In the genomic region with DNA sequence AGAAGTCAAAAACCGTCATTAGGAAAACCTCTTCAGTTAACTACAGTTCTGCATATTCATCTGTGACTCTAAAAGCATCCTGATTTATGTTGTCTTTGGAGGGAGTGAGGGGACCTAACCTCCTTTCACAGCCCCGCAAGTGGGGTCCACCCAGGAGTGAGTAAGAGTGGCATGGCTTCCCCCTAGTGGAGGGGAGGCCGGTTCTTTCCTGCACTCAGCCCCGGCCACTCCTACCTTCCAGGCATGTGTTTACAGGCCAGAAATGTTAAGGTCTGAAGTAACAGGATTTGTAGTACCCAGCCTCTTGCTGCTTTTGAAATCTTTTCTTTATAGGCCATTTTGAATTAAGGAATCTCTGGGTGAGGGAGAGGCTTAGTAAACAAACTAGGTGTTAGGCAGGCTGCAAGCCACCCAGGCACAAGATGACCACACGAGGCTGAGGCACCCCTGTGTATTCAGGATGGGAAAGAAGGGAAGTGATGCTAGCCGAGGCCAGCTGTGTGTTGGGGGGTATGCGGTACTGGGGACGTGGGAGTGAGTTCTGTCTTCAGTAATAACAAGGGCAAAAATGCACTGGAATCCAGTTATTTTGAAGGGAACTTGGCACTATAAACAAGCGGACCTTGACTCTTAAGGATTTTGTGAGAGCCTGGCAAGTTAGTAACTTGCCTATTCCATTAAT, we compare ENCODE assay signal across 17 cellular contexts. TPM values are rescaled to one million over a fixed set of nuclear protein-coding genes. Genes with fewer than 3 reads are reported as not detected.
DNase-seq lines count a peak whose midpoint lies in the region; ATAC-seq and TF ChIP-seq lines count a peak whose summit lies in the region.
"Had no signal": no experiment of that assay in that cellular context is flagged by ENCODE, and none has a peak within 500 bp of the region (broad histone marks: within the 10 kb centered on the region; RNA-seq: fewer than 3 reads in every experiment).

No MANE protein-coding gene starts in this region.

- CTCF ChIA-PET in GM10248 (lab: Yijun Ruan, JAX): interaction anchor here (1.3 kb wide), 1 partner anchor 32 kb away, joined by 3 read pairs; no protein-coding TSS in a partner anchor
- CTCF ChIA-PET in A673 (lab: Charles Lee): no interaction called here

- H3K9me3 ChIP-seq in left ventricle myocardium inferior (replicated peaks): no peaks in the 10 kb centered on the region
- H3K9me3 ChIP-seq in psoas muscle: no peaks in the 10 kb centered on the region
- no peaks in the 10 kb centered on the region for H3K9me3 ChIP-seq in A673 (ENCODE audit: low read depth, low read length, poor library complexity, severe bottlenecking)
- H3K9me3 ChIP-seq: A549 had no signal

- POLR2A ChIA-PET in GM10248 (lab: Yijun Ruan, JAX) (no interaction called here), A673 (lab: Charles Lee; ENCODE audit: low non-redundant PET) (no interaction called here)

- intact Hi-C loops in left ventricle myocardium inferior (cut with micrococcal nuclease) (no loop called here), Right ventricle myocardium inferior (cut with DNase I) (no loop called here), psoas muscle (cut with DNase I) (no loop called here), A673 (cut with micrococcal nuclease; ENCODE audit: unreplicated experiment) (no loop called here)

- no peaks in the 10 kb centered on the region for H3K36me3 ChIP-seq in left ventricle myocardium inferior
- H3K36me3 ChIP-seq in psoas muscle (ENCODE audit: insufficient read depth in 1 of 2, low read depth in 1 of 2): no peaks in the 10 kb centered on the region
- H3K36me3 ChIP-seq in A673 (ENCODE audit: insufficient read depth, low read length, poor library complexity, severe bottlenecking): no peaks in the 10 kb centered on the region

- peaks cover 30% of the 10 kb centered on the region for H3K4me1 ChIP-seq in left ventricle myocardium inferior
- H3K4me1 ChIP-seq in psoas muscle: peaks cover under 1% of the 10 kb centered on the region
- H3K4me1 ChIP-seq in A673 (ENCODE audit: insufficient read depth, low read length, poor library complexity, severe bottlenecking): peaks cover 6% of the 10 kb centered on the region
- H3K4me1 ChIP-seq: A549 had no signal

- TF ChIP-seq CTCF in left ventricle myocardium inferior (IDR thresholded peaks at IDR 0.05; ENCODE audit: borderline replicate concordance) (peak; percentile 31), cardiac fibroblast (IDR thresholded peaks at IDR 0.05; ENCODE audit: low read depth, low read length) (peak; percentile 19), GM10248 (IDR thresholded peaks at IDR 0.05; ENCODE audit: control extremely low read depth, extremely low read depth, low read depth, missing control alignments) (no peak), psoas muscle (IDR thresholded peaks at IDR 0.05) (no peak), A673 (conservative IDR thresholded peaks at IDR 0.05; ENCODE audit: low read depth, low read length) (no peak)

- 76 to 83% (median 81%) methylated on average over 9 of the region's 9 CpGs for WGBS in psoas muscle, 3 donors

- peak overlapping the region; percentile 31 for H3K27ac ChIP-seq in left ventricle myocardium inferior (replicated peaks)
- H3K27ac ChIP-seq in psoas muscle: no peak overlapping the region
- no peak overlapping the region for H3K27ac ChIP-seq in A673 (ENCODE audit: low read depth, low read length, poor library complexity, severe bottlenecking)
- H3K27ac ChIP-seq: A549 had no signal

- DNase-seq in left ventricle myocardium inferior: no peak
- DNase-seq in Right ventricle myocardium inferior (ENCODE audit: missing footprints): no peak
- DNase-seq in cardiac fibroblast (ENCODE audit: low read depth in 2 of 2): no peak
- no peak for DNase-seq in left lobe of liver (ENCODE audit: low spot score)
- no peak for DNase-seq in GM10248 (ENCODE audit: extremely low spot score)
- no peak for DNase-seq in psoas muscle
- no peak for DNase-seq in A673 (ENCODE audit: low spot score)
- no peak for DNase-seq in NCI-H82 (lab: John Stamatoyannopoulos, UW)
- DNase-seq: activated CD4-positive, alpha-beta T cell treated with anti-CD3 and anti-CD28 coated beads, Interleukin-2, amount 10 ng/mL, durations not matched to agents 24 days and 14 days; activated T-cell treated with anti-CD3 and anti-CD28 coated beads, Interleukin-2, amount 50 U/mL, for 72 hours; aorta; glutamatergic neuron; NCI-H1105 treated with DMSO at 0.1 percent for 48 hours; NCI-H345; OCI-M1; stimulated activated CD4-positive, alpha-beta T cell treated with anti-CD3 and anti-CD28 coated beads, Interleukin-12 subunit alpha, Interleukin-12 subunit beta, amount 100 ng/mL, for 4 hours had no signal

- H3K4me3 ChIP-seq in left ventricle myocardium inferior: no peak overlapping the region
- no peak overlapping the region for H3K4me3 ChIP-seq in cardiac fibroblast (replicated peaks in 1 of 2; ENCODE audit: low read depth in 2 of 2, low read length in 2 of 2)
- H3K4me3 ChIP-seq in psoas muscle: no peak overlapping the region
- H3K4me3 ChIP-seq in A673 (ENCODE audit: low read depth, low read length, poor library complexity, severe bottlenecking): no peak overlapping the region
- H3K4me3 ChIP-seq: A549 had no signal

- no TSS peak for BruUV-seq in A673 (replicated peaks; lab: Mats Ljungman, UMichigan)

- no peak for ATAC-seq in Right ventricle myocardium inferior
- peak; percentile 56 for ATAC-seq in left lobe of liver
- no peak for ATAC-seq in psoas muscle
- ATAC-seq: activated T-cell treated with anti-CD3 and anti-CD28 coated beads, Interleukin-2, amount 50 U/mL, for 72 hours had no signal

- no peaks in the 10 kb centered on the region for H3K27me3 ChIP-seq in left ventricle myocardium inferior (ENCODE audit: low read depth)
- no peaks in the 10 kb centered on the region for H3K27me3 ChIP-seq in psoas muscle (ENCODE audit: insufficient read depth in 3 of 3, low read length in 2 of 3)
- no peaks in the 10 kb centered on the region for H3K27me3 ChIP-seq in A673 (replicated peaks; ENCODE audit: insufficient read depth, low read depth, low read length, poor library complexity)

RNA-seq across cellular contexts. Expression of a gene that starts 50.5 kb away (rescaled TPM):
- total RNA-seq in left ventricle myocardium inferior: 56.3 TPM
- 47.3 TPM for total RNA-seq in Right ventricle myocardium inferior
- 22.1 TPM for total RNA-seq in left lobe of liver
- total RNA-seq in psoas muscle: 10 to 100 TPM in 2 of 4 donors, 1 to 10 TPM in 2; 6.8 to 24.6 (median 9.9) TPM
- 1 to 10 TPM; 2.7 to 4.4 (median 4.3) TPM for polyA plus RNA-seq in psoas muscle
- 13.2 and 14.0 TPM in 2 replicates for total RNA-seq in A673 (2021)

Comparison
In these comparisons a context has a peak if more than half of its experiments do, and no peak if none do; other contexts are left out.
1. CTCF ChIP-seq: peak in left ventricle myocardium inferior (single experiment) and cardiac fibroblast (single experiment); none in GM10248 (single experiment), psoas muscle (single experiment) and A673 (single experiment).